Comparison of ENCODE assay signal across 2 cellular contexts in genomic region chr10:79193694-79194382, GRCh38.
A peak's percentile ranks its signal among the peaks of the same experiment; 100 is the strongest.
TF ChIP-seq lines count a peak whose summit lies in the region.

No MANE protein-coding gene starts in this region.

TF ChIP-seq in H1, 55 proteins besides CTCF, POLR2A, EP300 and RAD21:
- 0 out of 2 replicates have a peak, but pooled peaks have one; percentile 21 for TF ChIP-seq POLR2AphosphoS5 (IDR thresholded peaks at IDR 0.05; ENCODE audit: low read depth, low read length)
- TF ChIP-seq RBBP5 (IDR thresholded peaks at IDR 0.05; ENCODE audit: borderline replicate concordance, low read depth, low read length), result no peak
- TF ChIP-seq GTF2F1 (IDR thresholded peaks at IDR 0.05; ENCODE audit: borderline replicate concordance, low read depth, low read length), result no peak
- no peak for TF ChIP-seq TCF12 (IDR thresholded peaks at IDR 0.05; ENCODE audit: low read depth, low read length)
- TF ChIP-seq ZNF274 (IDR thresholded peaks at IDR 0.05; ENCODE audit: borderline replicate concordance, extremely low read depth, low read length), result no peak
- TF ChIP-seq CHD1 (IDR thresholded peaks at IDR 0.05; ENCODE audit: low read depth, low read length), result no peak
- TF ChIP-seq RFX5 (IDR thresholded peaks at IDR 0.05; ENCODE audit: borderline replicate concordance, low read depth, low read length), result no peak
- no peak for TF ChIP-seq SAP30 (IDR thresholded peaks at IDR 0.05; ENCODE audit: insufficient read depth, insufficient replicate concordance, low read length)

TF ChIP-seq in HEK293T, 16 proteins besides CTCF, POLR2A, EP300 and RAD21:
- TF ChIP-seq L3MBTL2 (conservative IDR thresholded peaks at IDR 0.05), result no peak
- TF ChIP-seq ELF4 (IDR thresholded peaks at IDR 0.05), result no peak
- no peak for TF ChIP-seq PKNOX1 (IDR thresholded peaks at IDR 0.05)
- TF ChIP-seq NFRKB (IDR thresholded peaks at IDR 0.05), result no peak
- no peak for TF ChIP-seq ZNF384 (IDR thresholded peaks at IDR 0.05)
- TF ChIP-seq BHLHE40 (IDR thresholded peaks at IDR 0.05; ENCODE audit: borderline replicate concordance), result no peak
- TF ChIP-seq FOXA1 (IDR thresholded peaks at IDR 0.05), result no peak
- TF ChIP-seq FOXK2 (IDR thresholded peaks at IDR 0.05), result no peak
- TF ChIP-seq ARNT (IDR thresholded peaks at IDR 0.05), result no peak
- no peak for TF ChIP-seq LEF1 (IDR thresholded peaks at IDR 0.05; ENCODE audit: borderline replicate concordance)
- no peak for TF ChIP-seq TARDBP (IDR thresholded peaks at IDR 0.05)
- TF ChIP-seq SP1 (IDR thresholded peaks at IDR 0.05), result no peak
- TF ChIP-seq SUZ12 (IDR thresholded peaks at IDR 0.05), result no peak
- TF ChIP-seq FOXM1 (IDR thresholded peaks at IDR 0.05; ENCODE audit: borderline replicate concordance), result no peak
- no peak for TF ChIP-seq CTBP1 (IDR thresholded peaks at IDR 0.05; ENCODE audit: borderline replicate concordance)
- TF ChIP-seq HDGF (IDR thresholded peaks at IDR 0.05; ENCODE audit: borderline replicate concordance), result no peak
